Comparison of ENCODE assay signal across 2 cellular contexts in the genomic region with DNA sequence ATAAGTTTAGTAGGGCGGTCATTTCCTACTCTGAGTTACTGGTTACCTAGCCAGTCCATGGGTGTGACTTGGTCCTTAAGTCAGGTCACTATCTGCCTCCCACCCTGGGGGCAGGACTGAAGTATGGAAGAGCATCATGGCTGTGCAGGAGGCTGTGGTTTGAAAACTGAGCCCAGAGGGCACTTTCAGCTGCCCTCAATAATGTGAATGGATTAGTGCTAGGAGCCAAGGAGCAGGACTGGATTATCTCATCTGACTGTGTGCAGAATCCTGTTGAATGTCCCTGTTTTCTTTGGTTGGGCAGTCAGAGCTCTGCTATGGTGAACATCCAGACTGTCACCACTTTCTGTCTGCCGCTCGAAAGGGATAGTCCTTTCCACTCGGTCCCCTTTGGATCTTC.
TF ChIP-seq lines count a peak whose summit lies in the region.

No MANE protein-coding gene starts in this region.

TF ChIP-seq in A549, 52 proteins besides CTCF, POLR2A, EP300 and RAD21 (continued from another document):
- TF ChIP-seq, protein P1, sequence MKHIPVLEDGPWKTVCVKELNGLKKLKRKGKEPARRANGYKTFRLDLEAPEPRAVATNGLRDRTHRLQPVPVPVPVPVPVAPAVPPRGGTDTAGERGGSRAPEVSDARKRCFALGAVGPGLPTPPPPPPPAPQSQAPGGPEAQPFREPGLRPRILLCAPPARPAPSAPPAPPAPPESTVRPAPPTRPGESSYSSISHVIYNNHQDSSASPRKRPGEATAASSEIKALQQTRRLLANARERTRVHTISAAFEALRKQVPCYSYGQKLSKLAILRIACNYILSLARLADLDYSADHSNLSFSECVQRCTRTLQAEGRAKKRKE (CRISPR knock-in tag; IDR thresholded peaks at IDR 0.05; ENCODE audit: low read depth) = no peak
- TF ChIP-seq NFE2L2 (conservative IDR thresholded peaks at IDR 0.05; ENCODE audit: low read length) (no peak), CBX8 (IDR thresholded peaks at IDR 0.05) (no peak), NR3C1 (IDR thresholded peaks at IDR 0.05) (no peak), SMC3 (IDR thresholded peaks at IDR 0.05) (no peak), CHD4 (IDR thresholded peaks at IDR 0.05; ENCODE audit: borderline replicate concordance) (no peak)
- TF ChIP-seq, protein P2, sequence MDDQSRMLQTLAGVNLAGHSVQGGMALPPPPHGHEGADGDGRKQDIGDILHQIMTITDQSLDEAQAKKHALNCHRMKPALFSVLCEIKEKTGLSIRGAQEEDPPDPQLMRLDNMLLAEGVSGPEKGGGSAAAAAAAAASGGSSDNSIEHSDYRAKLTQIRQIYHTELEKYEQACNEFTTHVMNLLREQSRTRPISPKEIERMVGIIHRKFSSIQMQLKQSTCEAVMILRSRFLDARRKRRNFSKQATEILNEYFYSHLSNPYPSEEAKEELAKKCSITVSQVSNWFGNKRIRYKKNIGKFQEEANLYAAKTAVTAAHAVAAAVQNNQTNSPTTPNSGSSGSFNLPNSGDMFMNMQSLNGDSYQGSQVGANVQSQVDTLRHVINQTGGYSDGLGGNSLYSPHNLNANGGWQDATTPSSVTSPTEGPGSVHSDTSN (IDR thresholded peaks at IDR 0.05) = no peak

TF ChIP-seq in HCT116, 20 proteins besides CTCF, POLR2A, EP300 and RAD21 (continued from another document):
- TF ChIP-seq, protein P3, sequence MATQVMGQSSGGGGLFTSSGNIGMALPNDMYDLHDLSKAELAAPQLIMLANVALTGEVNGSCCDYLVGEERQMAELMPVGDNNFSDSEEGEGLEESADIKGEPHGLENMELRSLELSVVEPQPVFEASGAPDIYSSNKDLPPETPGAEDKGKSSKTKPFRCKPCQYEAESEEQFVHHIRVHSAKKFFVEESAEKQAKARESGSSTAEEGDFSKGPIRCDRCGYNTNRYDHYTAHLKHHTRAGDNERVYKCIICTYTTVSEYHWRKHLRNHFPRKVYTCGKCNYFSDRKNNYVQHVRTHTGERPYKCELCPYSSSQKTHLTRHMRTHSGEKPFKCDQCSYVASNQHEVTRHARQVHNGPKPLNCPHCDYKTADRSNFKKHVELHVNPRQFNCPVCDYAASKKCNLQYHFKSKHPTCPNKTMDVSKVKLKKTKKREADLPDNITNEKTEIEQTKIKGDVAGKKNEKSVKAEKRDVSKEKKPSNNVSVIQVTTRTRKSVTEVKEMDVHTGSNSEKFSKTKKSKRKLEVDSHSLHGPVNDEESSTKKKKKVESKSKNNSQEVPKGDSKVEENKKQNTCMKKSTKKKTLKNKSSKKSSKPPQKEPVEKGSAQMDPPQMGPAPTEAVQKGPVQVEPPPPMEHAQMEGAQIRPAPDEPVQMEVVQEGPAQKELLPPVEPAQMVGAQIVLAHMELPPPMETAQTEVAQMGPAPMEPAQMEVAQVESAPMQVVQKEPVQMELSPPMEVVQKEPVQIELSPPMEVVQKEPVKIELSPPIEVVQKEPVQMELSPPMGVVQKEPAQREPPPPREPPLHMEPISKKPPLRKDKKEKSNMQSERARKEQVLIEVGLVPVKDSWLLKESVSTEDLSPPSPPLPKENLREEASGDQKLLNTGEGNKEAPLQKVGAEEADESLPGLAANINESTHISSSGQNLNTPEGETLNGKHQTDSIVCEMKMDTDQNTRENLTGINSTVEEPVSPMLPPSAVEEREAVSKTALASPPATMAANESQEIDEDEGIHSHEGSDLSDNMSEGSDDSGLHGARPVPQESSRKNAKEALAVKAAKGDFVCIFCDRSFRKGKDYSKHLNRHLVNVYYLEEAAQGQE (IDR thresholded peaks at IDR 0.05; ENCODE audit: low read depth) = no peak
